In genomic region chr7:47625861-47626444, GRCh38 we compare ENCODE assay signal across 24 cellular contexts. TPM values are rescaled to one million over a fixed set of nuclear protein-coding genes. Genes with fewer than 3 reads are reported as not detected.
DNase-seq lines count a peak whose midpoint lies in the region; ATAC-seq and TF ChIP-seq lines count a peak whose summit lies in the region.
"Had no signal": no experiment of that assay in that cellular context is flagged by ENCODE, and none has a peak within 500 bp of the region (broad histone marks: within the 10 kb centered on the region; RNA-seq: fewer than 3 reads in every experiment).

No MANE protein-coding gene starts in this region.

- H3K4me3 ChIP-seq in Caco-2 (ENCODE audit: low read depth, low read length) (no peak overlapping the region), choroid plexus epithelial cell (ENCODE audit: low read depth, low read length) (no peak overlapping the region), neuronal stem cell (ENCODE audit: low read length in 2 of 2) (no peak overlapping the region)
- H3K4me3 ChIP-seq: breast epithelium, heart right ventricle, right atrium auricular region had no signal

- no peak overlapping the region for H3K27ac ChIP-seq in neuronal stem cell (replicated peaks; ENCODE audit: low read length)
- H3K27ac ChIP-seq in CD4-positive, alpha-beta T cell (ENCODE audit: low read depth, low read length), result no peak overlapping the region
- H3K27ac ChIP-seq: breast epithelium, heart right ventricle, right atrium auricular region, RWPE1 had no signal

- DNase-seq in Caco-2 (no peak), NCI-H1092 (lab: John Stamatoyannopoulos, UW) (peak; percentile 39), choroid plexus epithelial cell (ENCODE audit: low read depth) (peak; percentile 73), neuronal stem cell (ENCODE audit: low spot score) (no peak), foreskin melanocyte (no peak)
- DNase-seq in stimulated activated effector memory CD8-positive, alpha-beta T cell treated with anti-CD3 and anti-CD28 coated beads, Interleukin-12 subunit alpha, Interleukin-12 subunit beta, amount 100 ng/mL, for 72 hours (ENCODE audit: low spot score in 2 of 2), result no peak
- no peak for DNase-seq in CD4-positive, alpha-beta T cell
- DNase-seq: activated CD4-positive, alpha-beta memory T cell treated with anti-CD3 and anti-CD28 coated beads, Interleukin-2, amount 10 ng/mL, durations not matched to agents 7 days and 5 days; activated CD4-positive, CD25-positive, alpha-beta regulatory T cell; activated gamma-delta T cell treated with Interleukin-2 at 50 U/mL for 16 hours; activated T-cell treated with anti-CD3 and anti-CD28 coated beads for 4 hours; CD8-positive, alpha-beta T cell; heart right ventricle; immature natural killer cell; KG1; left ventricle myocardium superior; NCI-H2029 treated with DMSO at 0.1 percent for 48 hours; NCI-H446 treated with DMSO at 0.1 percent for 48 hours; occipital lobe had no signal

- no peak overlapping the region for H3K9ac ChIP-seq in neuronal stem cell (ENCODE audit: low read depth, low read length, poor library complexity)

- H3K9me3 Mint-ChIP-seq in Caco-2 (ENCODE audit: unreplicated experiment), result no peaks in the 10 kb centered on the region
- no peaks in the 10 kb centered on the region for H3K9me3 Mint-ChIP-seq in stimulated activated effector memory CD8-positive, alpha-beta T cell treated with anti-CD3 and anti-CD28 coated beads, Interleukin-12 subunit alpha, Interleukin-12 subunit beta, amount 100 ng/mL, for 72 hours
- no peaks in the 10 kb centered on the region for H3K9me3 Mint-ChIP-seq in CD4-positive, alpha-beta T cell
- H3K9me3 Mint-ChIP-seq: activated CD4-positive, alpha-beta memory T cell treated with anti-CD3 and anti-CD28 coated beads, Interleukin-2, amount 10 ng/mL, durations not matched to agents 7 days and 5 days; CD8-positive, alpha-beta T cell; dendritic cell treated with granulocyte-macrophage colony-stimulating factor and Interleukin-4, amounts not matched to agents 40 ng/mL and 50 ng/mL, for 4 days; immature natural killer cell had no signal

- H3K27me3 ChIP-seq in Caco-2 (replicated peaks; ENCODE audit: control insufficient read depth, insufficient read depth, low read length), result no peaks in the 10 kb centered on the region
- H3K27me3 ChIP-seq in neuronal stem cell (ENCODE audit: control insufficient read depth in 3 of 3, insufficient read depth in 3 of 3, low read depth in 1 of 3, low read length in 3 of 3), result no peaks in the 10 kb centered on the region
- H3K27me3 ChIP-seq in CD4-positive, alpha-beta T cell (ENCODE audit: control insufficient read depth, insufficient read depth, low read length), result no peaks in the 10 kb centered on the region
- H3K27me3 ChIP-seq: breast epithelium, heart right ventricle, right atrium auricular region had no signal

- H2BK12ac ChIP-seq in neuronal stem cell (ENCODE audit: low read length), result no peak overlapping the region

- H2BK5ac ChIP-seq in neuronal stem cell (ENCODE audit: low read length), result no peak overlapping the region

- peak overlapping the region; percentile 32 for H2AFZ ChIP-seq in neuronal stem cell (ENCODE audit: low read length)

- H3K9me3 ChIP-seq in Caco-2, result no peaks in the 10 kb centered on the region
- H3K9me3 ChIP-seq in neuronal stem cell (replicated peaks in 1 of 2; ENCODE audit: control insufficient read depth in 2 of 2, insufficient read depth in 1 of 2, low read depth in 1 of 2, low read length in 2 of 2), result no peaks in the 10 kb centered on the region
- no peaks in the 10 kb centered on the region for H3K9me3 ChIP-seq in CD4-positive, alpha-beta T cell (ENCODE audit: control insufficient read depth, low read length)
- H3K9me3 ChIP-seq: breast epithelium, heart right ventricle, right atrium auricular region had no signal

- no peaks in the 10 kb centered on the region for H3K36me3 ChIP-seq in Caco-2 (ENCODE audit: control insufficient read depth, insufficient read depth, low read length)
- H3K36me3 ChIP-seq in neuronal stem cell (replicated peaks in 1 of 2; ENCODE audit: control insufficient read depth in 2 of 2, insufficient read depth in 2 of 2, low read length in 2 of 2), result no peaks in the 10 kb centered on the region
- H3K36me3 ChIP-seq: breast epithelium, heart right ventricle, right atrium auricular region had no signal

- no peak overlapping the region for H2BK15ac ChIP-seq in neuronal stem cell (ENCODE audit: low read length)

- no peak overlapping the region for H2AK5ac ChIP-seq in neuronal stem cell (ENCODE audit: low read depth, low read length)

- H3K27ac Mint-ChIP-seq in Caco-2 (ENCODE audit: unreplicated experiment), result peak overlapping the region; percentile 77
- no peak overlapping the region for H3K27ac Mint-ChIP-seq in stimulated activated effector memory CD8-positive, alpha-beta T cell treated with anti-CD3 and anti-CD28 coated beads, Interleukin-12 subunit alpha, Interleukin-12 subunit beta, amount 100 ng/mL, for 72 hours
- no peak overlapping the region for H3K27ac Mint-ChIP-seq in CD4-positive, alpha-beta T cell
- H3K27ac Mint-ChIP-seq: activated CD4-positive, alpha-beta memory T cell treated with anti-CD3 and anti-CD28 coated beads, Interleukin-2, amount 10 ng/mL, durations not matched to agents 7 days and 5 days; CD8-positive, alpha-beta T cell; dendritic cell treated with granulocyte-macrophage colony-stimulating factor and Interleukin-4, amounts not matched to agents 40 ng/mL and 50 ng/mL, for 4 days; immature natural killer cell had no signal

- TF ChIP-seq CTCF in Caco-2 (IDR thresholded peaks at IDR 0.05; ENCODE audit: insufficient read depth in 1 of 2, low read depth in 1 of 2, low read length in 1 of 2, severe bottlenecking in 1 of 2, unreplicated experiment in 1 of 2), result no peak
- no peak for TF ChIP-seq CTCF in choroid plexus epithelial cell (conservative IDR thresholded peaks at IDR 0.05; ENCODE audit: low read depth, low read length)
- TF ChIP-seq CTCF in CD4-positive, alpha-beta T cell (IDR thresholded peaks at IDR 0.05), result no peak

- CTCF ChIA-PET in Caco-2 (lab: Charles Lee), result no interaction called here
- CTCF ChIA-PET in CD4-positive, alpha-beta T cell (lab: Charles Lee), result no interaction called here

- peaks cover 28% of the 10 kb centered on the region for H3K4me1 Mint-ChIP-seq in Caco-2 (ENCODE audit: low read depth, unreplicated experiment)
- no peaks in the 10 kb centered on the region for H3K4me1 Mint-ChIP-seq in stimulated activated effector memory CD8-positive, alpha-beta T cell treated with anti-CD3 and anti-CD28 coated beads, Interleukin-12 subunit alpha, Interleukin-12 subunit beta, amount 100 ng/mL, for 72 hours
- no peaks in the 10 kb centered on the region for H3K4me1 Mint-ChIP-seq in CD4-positive, alpha-beta T cell (ENCODE audit: low read depth)
- H3K4me1 Mint-ChIP-seq: activated CD4-positive, alpha-beta memory T cell treated with anti-CD3 and anti-CD28 coated beads, Interleukin-2, amount 10 ng/mL, durations not matched to agents 7 days and 5 days had no signal

- BruUV-seq in Caco-2 (replicated peaks; lab: Mats Ljungman, UMichigan), result no TSS peak

- H3K4me3 Mint-ChIP-seq in Caco-2 (ENCODE audit: unreplicated experiment), result no peak overlapping the region
- H3K4me3 Mint-ChIP-seq in stimulated activated effector memory CD8-positive, alpha-beta T cell treated with anti-CD3 and anti-CD28 coated beads, Interleukin-12 subunit alpha, Interleukin-12 subunit beta, amount 100 ng/mL, for 72 hours, result no peak overlapping the region
- H3K4me3 Mint-ChIP-seq in CD4-positive, alpha-beta T cell, result no peak overlapping the region
- H3K4me3 Mint-ChIP-seq: activated CD4-positive, alpha-beta memory T cell treated with anti-CD3 and anti-CD28 coated beads, Interleukin-2, amount 10 ng/mL, durations not matched to agents 7 days and 5 days; CD8-positive, alpha-beta T cell; dendritic cell treated with granulocyte-macrophage colony-stimulating factor and Interleukin-4, amounts not matched to agents 40 ng/mL and 50 ng/mL, for 4 days; immature natural killer cell had no signal

- H2BK120ac ChIP-seq in neuronal stem cell (ENCODE audit: low read depth, low read length), result no peak overlapping the region

- ATAC-seq in HG03432 (IDR thresholded peaks at IDR 0.05; ENCODE audit: unreplicated experiment), result no peak
- ATAC-seq in stimulated activated effector memory CD8-positive, alpha-beta T cell treated with anti-CD3 and anti-CD28 coated beads, Interleukin-12 subunit alpha, Interleukin-12 subunit beta, amount 100 ng/mL, for 72 hours, result no peak
- ATAC-seq in CD4-positive, alpha-beta T cell (ENCODE audit: poor library complexity), result no peak
- ATAC-seq: CD8-positive, alpha-beta T cell; heart right ventricle; left ventricle myocardium superior had no signal

- H3K18ac ChIP-seq in neuronal stem cell (ENCODE audit: low read length), result peak overlapping the region; percentile 45

- peaks cover 5% of the 10 kb centered on the region for H3K36me3 Mint-ChIP-seq in Caco-2 (ENCODE audit: insufficient read depth, unreplicated experiment)
- no peaks in the 10 kb centered on the region for H3K36me3 Mint-ChIP-seq in stimulated activated effector memory CD8-positive, alpha-beta T cell treated with anti-CD3 and anti-CD28 coated beads, Interleukin-12 subunit alpha, Interleukin-12 subunit beta, amount 100 ng/mL, for 72 hours
- no peaks in the 10 kb centered on the region for H3K36me3 Mint-ChIP-seq in CD4-positive, alpha-beta T cell (ENCODE audit: low read depth)
- H3K36me3 Mint-ChIP-seq: CD8-positive, alpha-beta T cell; immature natural killer cell had no signal

- intact Hi-C loops in Caco-2 (cut with micrococcal nuclease; ENCODE audit: unreplicated experiment), result no loop called here
- intact Hi-C loops in CD4-positive, alpha-beta T cell (cut with DNase I, micrococcal nuclease), result no loop called here

- H4K91ac ChIP-seq in neuronal stem cell (ENCODE audit: low read depth, low read length, poor library complexity), result no peak overlapping the region

- no peaks in the 10 kb centered on the region for H3K79me1 ChIP-seq in neuronal stem cell (ENCODE audit: low read depth, low read length)

- H3K4ac ChIP-seq in neuronal stem cell (ENCODE audit: low read length), result no peak overlapping the region

- H3K14ac ChIP-seq in neuronal stem cell (ENCODE audit: low read length), result no peak overlapping the region

- peaks cover 49% of the 10 kb centered on the region for H3K4me1 ChIP-seq in Caco-2
- H3K4me1 ChIP-seq in neuronal stem cell (ENCODE audit: control insufficient read depth in 2 of 2, insufficient read depth in 1 of 2, low read depth in 1 of 2, low read length in 2 of 2), result peaks cover 17 to 21% of the 10 kb centered on the region in 2 donors
- H3K4me1 ChIP-seq: breast epithelium had no signal

- no CpG with 5 or more reads among the region's 7 CpGs for WGBS in neuronal stem cell (ENCODE audit: extremely low coverage in 2 of 2, insufficient read length in 2 of 2, insufficient replicate concordance in 1 of 2), 2 donors

- H3K4me2 ChIP-seq in neuronal stem cell (ENCODE audit: insufficient read depth, low read length, poor library complexity, severe bottlenecking), result no peak overlapping the region

- POLR2A ChIA-PET in Caco-2 (lab: Charles Lee), result no interaction called here
- POLR2A ChIA-PET in CD4-positive, alpha-beta T cell (lab: Charles Lee), result no interaction called here

- no peak overlapping the region for H3K23ac ChIP-seq in neuronal stem cell (ENCODE audit: low read depth, low read length, poor library complexity)

- H4K8ac ChIP-seq in neuronal stem cell (ENCODE audit: low read depth, low read length), result no peak overlapping the region

- H3K27me3 Mint-ChIP-seq in Caco-2 (ENCODE audit: insufficient read depth, unreplicated experiment), result no peaks in the 10 kb centered on the region
- H3K27me3 Mint-ChIP-seq in CD4-positive, alpha-beta T cell, result no peaks in the 10 kb centered on the region
- H3K27me3 Mint-ChIP-seq: activated CD4-positive, alpha-beta memory T cell treated with anti-CD3 and anti-CD28 coated beads, Interleukin-2, amount 10 ng/mL, durations not matched to agents 7 days and 5 days; dendritic cell treated with granulocyte-macrophage colony-stimulating factor and Interleukin-4, amounts not matched to agents 40 ng/mL and 50 ng/mL, for 4 days had no signal

RNA-seq across cellular contexts. Expression of gene TNS3, which starts 44.0 kb away (rescaled TPM):
- total RNA-seq in Caco-2 (2022), result 252 and 263 TPM in 2 replicates
- 19.8 TPM for polyA plus RNA-seq in neuronal stem cell (2013, experiment 1 of 2)
- polyA plus RNA-seq in neuronal stem cell (2013, experiment 2 of 2), result 19.8 TPM
- under 1 TPM; 0.16 to 0.47 TPM for total RNA-seq in CD4-positive, alpha-beta T cell

Comparison
In these comparisons a context has a peak if more than half of its experiments do, and no peak if none do; other contexts are left out.
1. DNase-seq: peak in NCI-H1092 (single experiment) and choroid plexus epithelial cell (single experiment); none in Caco-2 (0 of 2), neuronal stem cell (single experiment), foreskin melanocyte (single experiment), stimulated activated effector memory CD8-positive, alpha-beta T cell treated with anti-CD3 and anti-CD28 coated beads, Interleukin-12 subunit alpha, Interleukin-12 subunit beta, amount 100 ng/mL, for 72 hours (0 of 2) and CD4-positive, alpha-beta T cell (0 of 10).
2. RNA of gene TNS3, which starts 44.0 kb away (total RNA-seq): 252 to 263 TPM in Caco-2; 0.16 to 0.47 TPM in CD4-positive, alpha-beta T cell; every median in the first group is over 100 times any median in the second.